In the genomic region with DNA sequence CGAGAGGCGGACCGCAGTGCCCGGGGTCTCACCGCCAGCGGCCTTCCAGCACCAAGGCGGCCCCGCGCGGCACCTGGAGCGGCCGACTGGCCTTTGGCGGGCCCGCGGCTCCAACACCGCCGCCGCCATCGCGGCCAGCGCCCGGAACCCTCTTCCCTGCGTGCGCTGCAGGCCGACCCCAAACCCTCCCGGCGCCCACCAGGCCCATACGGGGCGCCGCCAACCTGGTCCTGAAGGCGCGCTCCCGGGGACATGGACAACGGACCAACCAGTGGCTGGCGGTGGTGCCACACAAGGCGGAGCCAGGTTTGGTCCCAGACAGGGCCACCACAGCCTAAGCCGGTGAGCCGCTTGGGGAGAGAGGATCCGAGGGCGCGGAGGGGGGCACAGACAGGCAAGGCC, we compare ENCODE assay signal across 17 cellular contexts.
"Had no signal": no experiment of that assay in that cellular context is flagged by ENCODE, and none has a peak within 500 bp of the region (broad histone marks: within the 10 kb centered on the region; RNA-seq: fewer than 3 reads in every experiment).

No MANE protein-coding gene starts in this region.

- H3K36me3 ChIP-seq: left ventricle myocardium inferior, ovary, prostate gland, spleen, tibial nerve had no signal

- H3K4me1 ChIP-seq: body of pancreas, foreskin keratinocyte, left ventricle myocardium inferior, prostate gland, spleen, tibial nerve had no signal

- H3K9me3 ChIP-seq: body of pancreas, ovary, prostate gland had no signal

- DNase-seq: activated CD4-positive, alpha-beta memory T cell treated with anti-CD3 and anti-CD28 coated beads for 36 hours; activated CD4-positive, alpha-beta T cell treated with anti-CD3 and anti-CD28 coated beads for 48 hours; activated CD8-positive, alpha-beta memory T cell treated with anti-CD3 and anti-CD28 coated beads, Interleukin-2, amount 10 ng/mL, durations not matched to agents 7 days and 5 days; activated gamma-delta T cell treated with Interleukin-2 at 50 U/mL for 16 hours; anterior cingulate cortex; body of pancreas; effector CD4-positive, alpha-beta T cell; erythroblast; foreskin keratinocyte; immature natural killer cell; left ventricle myocardium inferior; ovary; stimulated activated CD4-positive, alpha-beta T cell treated with anti-CD3 and anti-CD28 coated beads, Interleukin-4, amount 100 ng/mL, for 24 hours had no signal

- H3K27me3 ChIP-seq: body of pancreas, foreskin keratinocyte, ovary, tibial nerve had no signal

- H3K4me3 ChIP-seq: body of pancreas, left ventricle myocardium inferior, ovary, prostate gland, spleen, tibial nerve had no signal

- ATAC-seq: activated CD8-positive, alpha-beta memory T cell treated with anti-CD3 and anti-CD28 coated beads, Interleukin-2, amount 10 ng/mL, durations not matched to agents 7 days and 5 days; body of pancreas had no signal

- H3K27ac ChIP-seq: body of pancreas, foreskin keratinocyte, left ventricle myocardium inferior, ovary, prostate gland, spleen, tibial nerve had no signal

- FAIRE-seq: urothelium cell line had no signal
